In the genomic region with DNA sequence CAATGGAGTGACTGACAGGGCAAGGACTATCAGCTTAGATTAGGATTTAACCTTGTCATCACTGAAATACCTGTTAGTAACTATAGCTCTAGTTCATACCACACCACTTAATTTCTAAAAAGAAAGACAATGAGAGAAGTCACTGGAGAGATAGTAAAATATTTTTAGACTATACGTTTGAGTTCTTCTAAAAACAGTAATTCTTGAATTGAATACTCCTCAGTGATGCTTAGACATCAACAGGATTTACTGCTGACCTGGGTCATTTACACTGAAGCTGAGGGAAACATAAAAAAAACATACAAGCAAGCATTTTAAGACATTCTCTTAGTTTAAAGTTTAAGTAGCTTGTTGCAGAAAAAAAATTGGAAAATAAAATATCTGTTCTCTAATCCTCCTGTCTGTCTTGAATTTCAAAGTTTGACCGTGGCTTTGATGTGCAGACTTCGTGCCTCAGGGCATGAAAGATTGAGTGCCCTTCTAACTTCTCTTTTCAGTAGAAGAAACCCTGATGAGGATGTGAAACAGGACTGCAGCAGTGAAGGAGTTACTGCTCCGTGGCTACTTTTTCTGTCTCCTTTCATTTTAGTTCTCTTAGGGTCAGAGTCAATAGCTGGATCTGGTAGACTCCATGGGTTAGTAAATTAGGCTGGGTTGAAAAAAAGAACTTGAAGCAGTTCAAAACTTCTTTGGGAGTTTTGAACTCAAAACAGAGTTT, we compare ENCODE assay signal across 16 cellular contexts.
DNase-seq lines count a peak whose midpoint lies in the region; ATAC-seq lines count a peak whose summit lies in the region.
"Had no signal": no experiment of that assay in that cellular context is flagged by ENCODE, and none has a peak within 500 bp of the region (broad histone marks: within the 10 kb centered on the region; RNA-seq: fewer than 3 reads in every experiment).

No MANE protein-coding gene starts in this region.

- H3K4me2 ChIP-seq in mesendoderm (ENCODE audit: low read length): no peak overlapping the region

- no peaks in the 10 kb centered on the region for H3K79me2 ChIP-seq in mesendoderm (ENCODE audit: control insufficient read depth, insufficient read depth, low read length)

- no peak overlapping the region for H3K27ac Mint-ChIP-seq in activated naive CD4-positive, alpha-beta T cell treated with anti-CD3 and anti-CD28 coated beads, Interleukin-2, amount 50 U/mL, for 72 hours
- H3K27ac Mint-ChIP-seq: activated T-helper 17 cell treated with anti-CD3 and anti-CD28 coated beads, Interleukin-2, amount 50 U/mL, for 72 hours; HFFc6 had no signal

- no peak overlapping the region for H3K4ac ChIP-seq in mesendoderm (ENCODE audit: low read depth, low read length)

- H2AK5ac ChIP-seq in mesendoderm (ENCODE audit: low read length): no peak overlapping the region

- no peaks in the 10 kb centered on the region for H3K36me3 Mint-ChIP-seq in activated naive CD4-positive, alpha-beta T cell treated with anti-CD3 and anti-CD28 coated beads, Interleukin-2, amount 50 U/mL, for 72 hours

- DNase-seq in left kidney (ENCODE audit: low read depth, low spot score) (peak; percentile 53), DMS153 treated with DMSO at 0.1 percent for 48 hours (lab: John Stamatoyannopoulos, UW; ENCODE audit: unreplicated experiment) (no peak), mesendoderm (no peak)
- no peak for DNase-seq in stimulated activated naive CD8-positive, alpha-beta T cell treated with anti-CD3 and anti-CD28 coated beads, Interleukin-15, Interleukin-2, amounts not matched to agents 100 U/mL and 50 U/mL, for 24 hours
- DNase-seq in activated naive CD4-positive, alpha-beta T cell treated with anti-CD3 and anti-CD28 coated beads, Interleukin-2, amount 50 U/mL, for 72 hours (ENCODE audit: low spot score in 2 of 2): no peak
- DNase-seq: activated CD4-positive, CD25-positive, alpha-beta regulatory T cell; erythroblast; HFFc6; IMR-90; NCI-H2171; SHP77 had no signal

- no peaks in the 10 kb centered on the region for H3K9me3 Mint-ChIP-seq in activated naive CD4-positive, alpha-beta T cell treated with anti-CD3 and anti-CD28 coated beads, Interleukin-2, amount 50 U/mL, for 72 hours
- H3K9me3 Mint-ChIP-seq: HFFc6 had no signal

- H3K4me1 ChIP-seq in mesendoderm (ENCODE audit: control insufficient read depth, low read depth, low read length): no peaks in the 10 kb centered on the region
- H3K4me1 ChIP-seq: breast epithelium had no signal

- H3K27ac ChIP-seq in mesendoderm (ENCODE audit: low read depth, low read length): no peak overlapping the region
- H3K27ac ChIP-seq: breast epithelium had no signal

- no peaks in the 10 kb centered on the region for H3K79me1 ChIP-seq in mesendoderm (ENCODE audit: low read length)

- H3K23ac ChIP-seq in mesendoderm (ENCODE audit: low read length): no peak overlapping the region

- H4K8ac ChIP-seq in mesendoderm (ENCODE audit: low read depth, low read length): no peak overlapping the region

- no peak overlapping the region for H2BK120ac ChIP-seq in mesendoderm (ENCODE audit: low read depth, low read length)

- H3K9ac ChIP-seq in mesendoderm (ENCODE audit: low read length): no peak overlapping the region

- H2BK5ac ChIP-seq in mesendoderm (ENCODE audit: low read length): no peak overlapping the region

- H3K56ac ChIP-seq in mesendoderm (ENCODE audit: low read length): no peak overlapping the region

- H2BK15ac ChIP-seq in mesendoderm (replicated peaks; ENCODE audit: low read depth): no peak overlapping the region

- H4K5ac ChIP-seq in mesendoderm (ENCODE audit: low read length): no peak overlapping the region

- H3K27me3 ChIP-seq in mesendoderm (ENCODE audit: insufficient read depth, low read length, poor library complexity): no peaks in the 10 kb centered on the region
- H3K27me3 ChIP-seq: breast epithelium had no signal

- H3K4me3 ChIP-seq in mesendoderm (ENCODE audit: low read length): no peak overlapping the region
- H3K4me3 ChIP-seq: breast epithelium had no signal

- WGBS in mesendoderm (ENCODE audit: extremely low coverage, insufficient coverage, low lambda C conversion rate): no CpG with 5 or more reads among the region's 4 CpGs

- ATAC-seq in GM18508 (IDR thresholded peaks at IDR 0.05; ENCODE audit: insufficient read depth, unreplicated experiment) (peak; percentile 69), GM21360 (IDR thresholded peaks at IDR 0.05; ENCODE audit: unreplicated experiment) (peak; percentile 91), HG03135 (IDR thresholded peaks at IDR 0.05; ENCODE audit: unreplicated experiment) (peak; percentile 63)
- ATAC-seq in stimulated activated naive CD8-positive, alpha-beta T cell treated with anti-CD3 and anti-CD28 coated beads, Interleukin-15, Interleukin-2, amounts not matched to agents 100 U/mL and 50 U/mL, for 24 hours: no peak
- ATAC-seq in activated naive CD4-positive, alpha-beta T cell treated with anti-CD3 and anti-CD28 coated beads, Interleukin-2, amount 50 U/mL, for 72 hours: no peak
- ATAC-seq: activated T-helper 17 cell treated with anti-CD3 and anti-CD28 coated beads, Interleukin-2, amount 50 U/mL, for 72 hours had no signal

- no peaks in the 10 kb centered on the region for H3K36me3 ChIP-seq in mesendoderm (ENCODE audit: control insufficient read depth, insufficient read depth, low read length)
- H3K36me3 ChIP-seq: breast epithelium had no signal

- no peak overlapping the region for H3K18ac ChIP-seq in mesendoderm (ENCODE audit: low read length)

Comparison
In these comparisons a context has a peak if more than half of its experiments do, and no peak if none do; other contexts are left out.
1. ATAC-seq: peak in GM18508 (single experiment), GM21360 (single experiment) and HG03135 (single experiment); none in stimulated activated naive CD8-positive, alpha-beta T cell treated with anti-CD3 and anti-CD28 coated beads, Interleukin-15, Interleukin-2, amounts not matched to agents 100 U/mL and 50 U/mL, for 24 hours (single experiment) and activated naive CD4-positive, alpha-beta T cell treated with anti-CD3 and anti-CD28 coated beads, Interleukin-2, amount 50 U/mL, for 72 hours (0 of 2).